In genomic region chr14:49946320-49947141, GRCh38 we compare ENCODE assay signal across 7 cellular contexts. TPM values are rescaled to one million over a fixed set of nuclear protein-coding genes. Genes with fewer than 3 reads are reported as not detected.
DNase-seq lines count a peak whose midpoint lies in the region; ATAC-seq and TF ChIP-seq lines count a peak whose summit lies in the region.

No MANE protein-coding gene starts in this region.

- no peak for TF ChIP-seq CTCF in H9 (conservative IDR thresholded peaks at IDR 0.05)

- H3K9me3 Mint-ChIP-seq in H9, result no peaks in the 10 kb centered on the region

- H3T11ph ChIP-seq in H9 (ENCODE audit: low read length), result no peak overlapping the region

- H3K4ac ChIP-seq in H9 (ENCODE audit: low read depth, low read length), result no peak overlapping the region

- no peaks in the 10 kb centered on the region for H3K27me3 Mint-ChIP-seq in H9 (ENCODE audit: low read depth)

- no peak overlapping the region for H3K18ac ChIP-seq in H9 (ENCODE audit: insufficient read length, low read depth, low read length)

- no peak for ATAC-seq in GM18511 (IDR thresholded peaks at IDR 0.05; ENCODE audit: unreplicated experiment)
- no peak for ATAC-seq in HG03095 (IDR thresholded peaks at IDR 0.05; ENCODE audit: unreplicated experiment)

- H3K4me1 ChIP-seq in HAP-1, result no peaks in the 10 kb centered on the region
- no peaks in the 10 kb centered on the region for H3K4me1 ChIP-seq in H9 (ENCODE audit: insufficient read depth, low read length)

- peak; percentile 34 to 42 for DNase-seq in HAP-1 (ENCODE audit: low spot score in 2 of 2)
- DNase-seq in NCI-H748 (lab: John Stamatoyannopoulos, UW; ENCODE audit: unreplicated experiment), result peak; percentile 93
- DNase-seq in lung microvascular endothelial cell (ENCODE audit: low read depth in 2 of 2), result peak; percentile 20 to 90
- DNase-seq in H9, result no peak

- H3K4me3 ChIP-seq in HAP-1, result no peak overlapping the region

- no peaks in the 10 kb centered on the region for H3K4me1 Mint-ChIP-seq in H9

- H3K36me3 ChIP-seq in HAP-1 (replicated peaks), result no peaks in the 10 kb centered on the region

- no peaks in the 10 kb centered on the region for H3K36me3 Mint-ChIP-seq in H9 (ENCODE audit: insufficient read depth in 1 of 3, low read depth in 3 of 3)

- H2BK120ac ChIP-seq in H9 (ENCODE audit: low read depth, low read length, poor library complexity, severe bottlenecking), result no peak overlapping the region

- in situ Hi-C loops in HAP-1 (cut with MboI; ENCODE audit: low sequenced_read_pairs), result no loop called here

- no peaks in the 10 kb centered on the region for H3K79me1 ChIP-seq in H9 (ENCODE audit: insufficient read depth, low read depth, low read length, poor library complexity, severe bottlenecking)

- H2AFZ ChIP-seq in H9 (ENCODE audit: low read length), result no peak overlapping the region

- H2AK5ac ChIP-seq in H9 (ENCODE audit: insufficient read length, low read length), result no peak overlapping the region

- H4K20me1 ChIP-seq in H9 (ENCODE audit: control insufficient read depth, insufficient read depth, insufficient read length), result no peaks in the 10 kb centered on the region

- H3K9me3 ChIP-seq in HAP-1, result no peaks in the 10 kb centered on the region
- no peaks in the 10 kb centered on the region for H3K9me3 ChIP-seq in H9 (ENCODE audit: control insufficient read depth, low read depth, low read length)

- H4K5ac ChIP-seq in H9 (ENCODE audit: insufficient read length, low read depth, low read length), result no peak overlapping the region

- no peaks in the 10 kb centered on the region for H3K79me2 ChIP-seq in H9 (ENCODE audit: insufficient read depth, low read length)

- H4K91ac ChIP-seq in H9 (ENCODE audit: insufficient read length, low read depth, low read length), result no peak overlapping the region

- no peak overlapping the region for H2BK5ac ChIP-seq in H9 (ENCODE audit: insufficient read length, low read length)

- no peaks in the 10 kb centered on the region for H3K23me2 ChIP-seq in H9 (ENCODE audit: insufficient read length, low read depth, low read length, poor library complexity, severe bottlenecking)

- no peak overlapping the region for H3K27ac Mint-ChIP-seq in H9

- H2BK12ac ChIP-seq in H9 (ENCODE audit: insufficient read length, low read depth, low read length), result no peak overlapping the region

- H4K8ac ChIP-seq in H9 (replicated peaks; ENCODE audit: insufficient read length, low read depth, low read length), result no peak overlapping the region

- H2BK15ac ChIP-seq in H9 (ENCODE audit: low read depth, low read length), result no peak overlapping the region

- H3K27ac ChIP-seq in angular gyrus (ENCODE audit: low read depth, low read length) (peak overlapping the region; percentile 25), H9 (ENCODE audit: insufficient read length, low read depth, low read length) (no peak overlapping the region)

- WGBS in H9 (ENCODE audit: extremely low coverage, insufficient read length, low lambda C conversion rate), result no CpG with 5 or more reads among the region's 10 CpGs

- H3K4me3 Mint-ChIP-seq in H9, result no peak overlapping the region

- no peak overlapping the region for H3K9ac ChIP-seq in H9 (ENCODE audit: extremely low read depth, insufficient read length, low read length)

- no peak overlapping the region for H3K23ac ChIP-seq in H9 (ENCODE audit: insufficient read length, low read depth, low read length)

- no peak overlapping the region for H3K14ac ChIP-seq in H9 (ENCODE audit: insufficient read depth, low read length)

- H2BK20ac ChIP-seq in H9 (ENCODE audit: low read depth, low read length, poor library complexity, severe bottlenecking), result no peak overlapping the region

- no peak overlapping the region for H3K56ac ChIP-seq in H9 (ENCODE audit: insufficient read length, low read depth, low read length)

- no peaks in the 10 kb centered on the region for H3K27me3 ChIP-seq in HAP-1 (ENCODE audit: low read depth)
- no peaks in the 10 kb centered on the region for H3K27me3 ChIP-seq in H9 (ENCODE audit: insufficient read depth, low read length)

- H3K4me2 ChIP-seq in H9 (ENCODE audit: insufficient read depth, insufficient read length, low read length), result no peak overlapping the region

RNA-seq across cellular contexts. Expression of gene ARF6, which starts 53.6 kb away (rescaled TPM):
- 40.3 and 55.8 TPM in 2 replicates for total RNA-seq in lung microvascular endothelial cell
- total RNA-seq in H9 (2021), result 49.2 and 51.0 TPM in 2 replicates
